Comparison of ENCODE assay signal across 17 cellular contexts in the genomic region with DNA sequence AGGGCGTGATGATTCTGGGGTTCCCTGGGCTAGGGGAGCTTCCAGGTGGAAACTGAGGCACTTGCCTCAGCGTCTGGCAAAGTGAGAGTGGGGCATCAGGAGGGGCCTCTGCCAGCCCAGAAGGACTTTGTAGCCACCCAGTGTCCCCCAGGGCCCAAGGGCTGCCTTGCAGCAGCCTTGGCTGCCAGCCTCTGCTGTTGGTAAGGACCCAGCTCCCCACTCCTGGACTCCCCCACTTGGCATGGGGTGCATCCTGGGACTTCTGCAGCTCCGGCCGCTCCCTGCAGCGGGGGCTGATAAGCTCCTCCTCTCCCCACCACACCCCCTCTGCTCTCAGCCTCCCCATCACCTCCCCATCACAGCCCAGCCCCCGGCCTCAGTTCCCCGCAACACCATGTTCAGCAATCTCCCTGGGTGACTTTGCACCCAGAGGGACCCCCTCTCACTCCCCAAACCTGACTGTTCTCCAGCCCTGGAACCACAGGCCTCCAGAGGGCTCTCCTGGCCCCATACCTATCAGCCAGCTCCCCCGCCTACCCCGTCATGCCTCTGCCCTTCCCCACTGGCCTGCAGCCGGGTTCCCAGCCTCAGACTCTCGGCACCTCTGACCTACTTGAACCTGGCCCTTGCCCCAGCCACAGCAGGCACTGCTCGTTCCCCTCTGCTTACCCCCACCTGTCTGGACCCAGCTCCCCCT.
A peak's percentile ranks its signal among the peaks of the same experiment; 100 is the strongest.
DNase-seq lines count a peak whose midpoint lies in the region; ATAC-seq and TF ChIP-seq lines count a peak whose summit lies in the region.
"Had no signal": no experiment of that assay in that cellular context is flagged by ENCODE, and none has a peak within 500 bp of the region (broad histone marks: within the 10 kb centered on the region; RNA-seq: fewer than 3 reads in every experiment).

No MANE protein-coding gene starts in this region.

- H3K4me1 Mint-ChIP-seq in WTC11, result peaks cover 28% of the 10 kb centered on the region
- no peaks in the 10 kb centered on the region for H3K4me1 Mint-ChIP-seq in CD4-positive, alpha-beta T cell (ENCODE audit: low read depth)
- H3K4me1 Mint-ChIP-seq: CD4-positive, CD25-positive, alpha-beta regulatory T cell had no signal

- H3K36me3 ChIP-seq in H7 (replicated peaks; ENCODE audit: control insufficient read depth, insufficient read depth, low read length) (no peaks in the 10 kb centered on the region), spleen (no peaks in the 10 kb centered on the region)

- POLR2A ChIA-PET in WTC11 (lab: Charles Lee), result no interaction called here
- POLR2A ChIA-PET in CD4-positive, alpha-beta T cell (lab: Charles Lee), result no interaction called here

- no peak overlapping the region for H3K27ac Mint-ChIP-seq in WTC11
- H3K27ac Mint-ChIP-seq in CD4-positive, alpha-beta T cell, result no peak overlapping the region
- H3K27ac Mint-ChIP-seq: CD4-positive, CD25-positive, alpha-beta regulatory T cell had no signal

- no peaks in the 10 kb centered on the region for H3K36me3 Mint-ChIP-seq in WTC11
- no peaks in the 10 kb centered on the region for H3K36me3 Mint-ChIP-seq in CD4-positive, alpha-beta T cell (ENCODE audit: low read depth)
- H3K36me3 Mint-ChIP-seq: CD4-positive, CD25-positive, alpha-beta regulatory T cell had no signal

- CTCF ChIA-PET in WTC11 (lab: Charles Lee), result no interaction called here
- CTCF ChIA-PET in CD4-positive, alpha-beta T cell (lab: Charles Lee), result no interaction called here

- no peak for TF ChIP-seq CTCF in WTC11 (IDR thresholded peaks at IDR 0.05)
- TF ChIP-seq CTCF in spleen (IDR thresholded peaks at IDR 0.05 in 8 of 11, conservative IDR thresholded peaks at IDR 0.05 in 3 of 11), result no peak
- TF ChIP-seq CTCF in CD4-positive, alpha-beta T cell (IDR thresholded peaks at IDR 0.05), result no peak

- H3K4me3 Mint-ChIP-seq in WTC11, result no peak overlapping the region
- no peak overlapping the region for H3K4me3 Mint-ChIP-seq in CD4-positive, alpha-beta T cell
- H3K4me3 Mint-ChIP-seq: CD4-positive, CD25-positive, alpha-beta regulatory T cell had no signal

- H3K9me3 Mint-ChIP-seq in WTC11, result no peaks in the 10 kb centered on the region
- H3K9me3 Mint-ChIP-seq in CD4-positive, alpha-beta T cell, result no peaks in the 10 kb centered on the region
- H3K9me3 Mint-ChIP-seq: CD4-positive, CD25-positive, alpha-beta regulatory T cell had no signal

- 82 to 89% (median 84%) methylated on average over 12 of the region's 12 CpGs for WGBS in spleen, 5 donors

- H3K4me1 ChIP-seq in spleen, result peaks cover 0 to 5% (median 0%) of the 10 kb centered on the region in 6 donors

- intact Hi-C loops in spleen (cut with DNase I; ENCODE audit: low total_unique reads), result no loop called here
- intact Hi-C loops in CD4-positive, alpha-beta T cell (cut with DNase I, micrococcal nuclease), result no loop called here

- no peak overlapping the region for H3K27ac ChIP-seq in spleen
- H3K27ac ChIP-seq in CD4-positive, alpha-beta T cell (ENCODE audit: low read depth, low read length), result no peak overlapping the region
- H3K27ac ChIP-seq: SK-N-MC had no signal

- no peaks in the 10 kb centered on the region for H3K9me3 ChIP-seq in spleen
- no peaks in the 10 kb centered on the region for H3K9me3 ChIP-seq in CD4-positive, alpha-beta T cell (ENCODE audit: control insufficient read depth, low read length)

- no peak for TF ChIP-seq POLR2A in spleen (IDR thresholded peaks at IDR 0.05)

- H3K4me3 ChIP-seq in H7 (ENCODE audit: insufficient read depth, low read depth, low read length) (no peak overlapping the region), spleen (no peak overlapping the region)
- H3K4me3 ChIP-seq: SK-N-MC had no signal

- peak; percentile 26 for ATAC-seq in WTC11
- ATAC-seq in CD4-positive, alpha-beta T cell (ENCODE audit: poor library complexity), result no peak

- peak; percentile 81 for DNase-seq in H7
- no peak for DNase-seq in WTC11 (ENCODE audit: low spot score)
- peak; percentile 53 for DNase-seq in iPS-NIHi7 (ENCODE audit: extremely low spot score)
- DNase-seq in spleen, result peak; percentile 68
- no peak for DNase-seq in SHP77 treated with DMSO at 0.1 percent for 48 hours (lab: John Stamatoyannopoulos, UW)
- DNase-seq in DMS53 treated with DMSO at 0.1 percent for 48 hours (lab: John Stamatoyannopoulos, UW; ENCODE audit: unreplicated experiment), result no peak
- DNase-seq in CD4-positive, alpha-beta T cell, result no peak
- DNase-seq: Calu3; CD4-positive, CD25-positive, alpha-beta regulatory T cell; DMS79; KBM-7; NCI-H1436 treated with DMSO at 0.1 percent for 48 hours; NCI-H2029 treated with DMSO at 0.1 percent for 48 hours; NCI-H2171 treated with DMSO at 0.1 percent for 48 hours; NCI-H446 treated with DMSO at 0.1 percent for 48 hours; NCI-H774 had no signal

- H3K27me3 ChIP-seq in H7 (ENCODE audit: control insufficient read depth, insufficient read depth, low read length) (no peaks in the 10 kb centered on the region), spleen (replicated peaks in 1 of 7) (peaks cover 0 to 28% (median 0%) of the 10 kb centered on the region in 7 donors)
- peaks cover 6% of the 10 kb centered on the region for H3K27me3 ChIP-seq in CD4-positive, alpha-beta T cell (ENCODE audit: control insufficient read depth, insufficient read depth, low read length)

- no peaks in the 10 kb centered on the region; the same call in 1 of the 2 replicates for H3K27me3 Mint-ChIP-seq in WTC11 (ENCODE audit: low read depth)
- peaks cover 8% of the 10 kb centered on the region for H3K27me3 Mint-ChIP-seq in CD4-positive, alpha-beta T cell
- H3K27me3 Mint-ChIP-seq: CD4-positive, CD25-positive, alpha-beta regulatory T cell had no signal

TF ChIP-seq in WTC11, 78 proteins besides CTCF, POLR2A, EP300 and RAD21:
- no peak for TF ChIP-seq NFATC4 (CRISPR knock-in tag; IDR thresholded peaks at IDR 0.05)
- TF ChIP-seq MXD4 (CRISPR knock-in tag; IDR thresholded peaks at IDR 0.05; ENCODE audit: borderline replicate concordance), result no peak
- no peak for TF ChIP-seq FOXJ3 (CRISPR knock-in tag; IDR thresholded peaks at IDR 0.05; ENCODE audit: borderline replicate concordance)
- TF ChIP-seq ZNF317 (CRISPR knock-in tag; IDR thresholded peaks at IDR 0.05; ENCODE audit: borderline replicate concordance, low read depth), result no peak
- TF ChIP-seq ELF4 (CRISPR knock-in tag; IDR thresholded peaks at IDR 0.05; ENCODE audit: low read depth), result no peak
- TF ChIP-seq, protein P1, sequence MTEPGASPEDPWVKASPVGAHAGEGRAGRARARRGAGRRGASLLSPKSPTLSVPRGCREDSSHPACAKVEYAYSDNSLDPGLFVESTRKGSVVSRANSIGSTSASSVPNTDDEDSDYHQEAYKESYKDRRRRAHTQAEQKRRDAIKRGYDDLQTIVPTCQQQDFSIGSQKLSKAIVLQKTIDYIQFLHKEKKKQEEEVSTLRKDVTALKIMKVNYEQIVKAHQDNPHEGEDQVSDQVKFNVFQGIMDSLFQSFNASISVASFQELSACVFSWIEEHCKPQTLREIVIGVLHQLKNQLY (CRISPR knock-in tag; IDR thresholded peaks at IDR 0.05), result no peak
- TF ChIP-seq KAT7 (CRISPR knock-in tag; IDR thresholded peaks at IDR 0.05; ENCODE audit: borderline replicate concordance), result no peak
- TF ChIP-seq TEAD4 (CRISPR knock-in tag; IDR thresholded peaks at IDR 0.05), result no peak
- TF ChIP-seq ZNF121 (CRISPR knock-in tag; IDR thresholded peaks at IDR 0.05), result no peak
- no peak for TF ChIP-seq ZNF219 (CRISPR knock-in tag; IDR thresholded peaks at IDR 0.05; ENCODE audit: borderline replicate concordance)
- TF ChIP-seq, protein P2, sequence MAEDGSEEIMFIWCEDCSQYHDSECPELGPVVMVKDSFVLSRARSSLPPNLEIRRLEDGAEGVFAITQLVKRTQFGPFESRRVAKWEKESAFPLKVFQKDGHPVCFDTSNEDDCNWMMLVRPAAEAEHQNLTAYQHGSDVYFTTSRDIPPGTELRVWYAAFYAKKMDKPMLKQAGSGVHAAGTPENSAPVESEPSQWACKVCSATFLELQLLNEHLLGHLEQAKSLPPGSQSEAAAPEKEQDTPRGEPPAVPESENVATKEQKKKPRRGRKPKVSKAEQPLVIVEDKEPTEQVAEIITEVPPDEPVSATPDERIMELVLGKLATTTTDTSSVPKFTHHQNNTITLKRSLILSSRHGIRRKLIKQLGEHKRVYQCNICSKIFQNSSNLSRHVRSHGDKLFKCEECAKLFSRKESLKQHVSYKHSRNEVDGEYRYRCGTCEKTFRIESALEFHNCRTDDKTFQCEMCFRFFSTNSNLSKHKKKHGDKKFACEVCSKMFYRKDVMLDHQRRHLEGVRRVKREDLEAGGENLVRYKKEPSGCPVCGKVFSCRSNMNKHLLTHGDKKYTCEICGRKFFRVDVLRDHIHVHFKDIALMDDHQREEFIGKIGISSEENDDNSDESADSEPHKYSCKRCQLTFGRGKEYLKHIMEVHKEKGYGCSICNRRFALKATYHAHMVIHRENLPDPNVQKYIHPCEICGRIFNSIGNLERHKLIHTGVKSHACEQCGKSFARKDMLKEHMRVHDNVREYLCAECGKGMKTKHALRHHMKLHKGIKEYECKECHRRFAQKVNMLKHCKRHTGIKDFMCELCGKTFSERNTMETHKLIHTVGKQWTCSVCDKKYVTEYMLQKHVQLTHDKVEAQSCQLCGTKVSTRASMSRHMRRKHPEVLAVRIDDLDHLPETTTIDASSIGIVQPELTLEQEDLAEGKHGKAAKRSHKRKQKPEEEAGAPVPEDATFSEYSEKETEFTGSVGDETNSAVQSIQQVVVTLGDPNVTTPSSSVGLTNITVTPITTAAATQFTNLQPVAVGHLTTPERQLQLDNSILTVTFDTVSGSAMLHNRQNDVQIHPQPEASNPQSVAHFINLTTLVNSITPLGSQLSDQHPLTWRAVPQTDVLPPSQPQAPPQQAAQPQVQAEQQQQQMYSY (CRISPR knock-in tag; IDR thresholded peaks at IDR 0.05), result no peak
- TF ChIP-seq, protein P3, sequence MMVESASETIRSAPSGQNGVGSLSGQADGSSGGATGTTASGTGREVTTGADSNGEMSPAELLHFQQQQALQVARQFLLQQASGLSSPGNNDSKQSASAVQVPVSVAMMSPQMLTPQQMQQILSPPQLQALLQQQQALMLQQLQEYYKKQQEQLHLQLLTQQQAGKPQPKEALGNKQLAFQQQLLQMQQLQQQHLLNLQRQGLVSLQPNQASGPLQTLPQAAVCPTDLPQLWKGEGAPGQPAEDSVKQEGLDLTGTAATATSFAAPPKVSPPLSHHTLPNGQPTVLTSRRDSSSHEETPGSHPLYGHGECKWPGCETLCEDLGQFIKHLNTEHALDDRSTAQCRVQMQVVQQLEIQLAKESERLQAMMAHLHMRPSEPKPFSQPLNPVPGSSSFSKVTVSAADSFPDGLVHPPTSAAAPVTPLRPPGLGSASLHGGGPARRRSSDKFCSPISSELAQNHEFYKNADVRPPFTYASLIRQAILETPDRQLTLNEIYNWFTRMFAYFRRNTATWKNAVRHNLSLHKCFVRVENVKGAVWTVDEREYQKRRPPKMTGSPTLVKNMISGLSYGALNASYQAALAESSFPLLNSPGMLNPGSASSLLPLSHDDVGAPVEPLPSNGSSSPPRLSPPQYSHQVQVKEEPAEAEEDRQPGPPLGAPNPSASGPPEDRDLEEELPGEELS (CRISPR knock-in tag; IDR thresholded peaks at IDR 0.05), result no peak
- no peak for TF ChIP-seq TP53 (CRISPR knock-in tag; IDR thresholded peaks at IDR 0.05)

Comparison
In these comparisons a context has a peak if more than half of its experiments do, and no peak if none do; other contexts are left out.
1. DNase-seq: peak in H7 (single experiment), iPS-NIHi7 (single experiment) and spleen (single experiment); none in WTC11 (single experiment), SHP77 treated with DMSO at 0.1 percent for 48 hours (single experiment), DMS53 treated with DMSO at 0.1 percent for 48 hours (single experiment) and CD4-positive, alpha-beta T cell (0 of 10).